ENCODE assay signal across 10 cellular contexts in the genomic region with DNA sequence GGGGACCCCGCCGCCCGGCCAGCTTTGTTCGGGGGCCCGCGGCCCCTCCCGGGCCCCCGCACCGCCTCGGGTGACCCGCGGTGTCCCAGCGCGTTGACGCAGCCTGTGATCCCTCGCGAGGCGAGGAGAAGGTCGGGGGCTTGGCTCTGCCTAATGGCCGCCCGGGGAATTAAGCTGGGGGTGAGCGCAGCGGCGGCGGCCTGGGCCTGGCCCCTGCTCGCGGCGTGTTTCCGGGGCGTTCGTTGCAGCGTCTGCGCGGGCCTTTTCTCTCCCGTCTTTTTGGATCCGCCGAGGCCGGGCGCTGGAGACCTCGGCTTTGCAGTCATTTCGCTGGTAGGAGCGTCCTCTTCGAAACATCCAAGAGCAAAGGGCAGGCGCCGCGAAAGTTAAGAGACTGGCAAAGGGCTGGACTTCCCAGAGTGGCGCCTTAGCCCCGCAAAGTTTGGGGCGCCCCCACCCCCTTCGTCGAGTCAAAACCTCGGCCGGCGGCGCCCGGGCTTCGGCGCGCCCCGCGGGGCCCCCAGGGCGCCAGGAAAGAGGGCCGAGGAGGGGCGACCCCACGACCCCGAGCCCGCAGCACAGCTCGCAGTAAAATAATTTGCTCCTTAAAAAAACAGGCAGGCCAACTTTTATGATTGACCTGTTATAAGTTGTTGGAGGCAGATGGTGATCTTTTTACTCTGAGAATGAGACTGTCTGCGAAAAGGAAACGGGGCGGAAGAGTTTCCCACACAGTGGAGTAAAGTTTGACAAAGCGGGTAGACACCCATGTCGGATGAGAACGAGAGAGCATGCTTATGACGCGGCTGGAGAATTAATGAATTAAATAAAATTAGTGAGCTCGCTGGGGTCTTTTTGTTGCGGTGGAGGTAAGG. TPM values are rescaled to one million over a fixed set of nuclear protein-coding genes. Genes with fewer than 3 reads are reported as not detected.
DNase-seq lines count a peak whose midpoint lies in the region; ATAC-seq and TF ChIP-seq lines count a peak whose summit lies in the region.
"Had no signal": no experiment of that assay in that cellular context is flagged by ENCODE, and none has a peak within 500 bp of the region (broad histone marks: within the 10 kb centered on the region; RNA-seq: fewer than 3 reads in every experiment).

No MANE protein-coding gene starts in this region.

- peaks cover 0 to 4% of the 10 kb centered on the region in 2 donors for H3K9me3 ChIP-seq in esophagus (ENCODE audit: control insufficient read depth in 2 of 2, insufficient read depth in 1 of 2, low read depth in 1 of 2, low read length in 1 of 2)
- peaks cover 2% of the 10 kb centered on the region for H3K9me3 ChIP-seq in osteoblast (ENCODE audit: low read depth, low read length)

- no peak overlapping the region for H3K4me2 ChIP-seq in osteoblast (ENCODE audit: insufficient read depth, low read length)

- no peaks in the 10 kb centered on the region for H3K79me2 ChIP-seq in osteoblast (ENCODE audit: insufficient read depth, low read length)

- H3K36me3 ChIP-seq in esophagus (ENCODE audit: control insufficient read depth in 2 of 2, insufficient read depth in 2 of 2, low read length in 1 of 2): no peaks in the 10 kb centered on the region
- no peaks in the 10 kb centered on the region for H3K36me3 ChIP-seq in osteoblast (ENCODE audit: insufficient read depth, low read length)

- peaks cover 23 to 46% of the 10 kb centered on the region in 2 donors for H3K27me3 ChIP-seq in esophagus (ENCODE audit: control insufficient read depth in 1 of 2, insufficient read depth in 2 of 2, low read length in 2 of 2)
- peaks cover 75% of the 10 kb centered on the region for H3K27me3 ChIP-seq in osteoblast (ENCODE audit: insufficient read depth, low read length)

- H3K27ac ChIP-seq in esophagus (ENCODE audit: low read depth in 2 of 2, low read length in 1 of 2) (no peak overlapping the region), osteoblast (ENCODE audit: low read depth, low read length) (no peak overlapping the region)

- H3K4me1 ChIP-seq in esophagus (ENCODE audit: control insufficient read depth in 2 of 2, insufficient read depth in 2 of 2, low read length in 1 of 2): peaks cover 0 to 8% of the 10 kb centered on the region in 2 donors
- H3K4me1 ChIP-seq in osteoblast (ENCODE audit: insufficient read depth, low read length): no peaks in the 10 kb centered on the region

- 6% methylated on average over 78 of the region's 78 CpGs for WGBS in esophagus, 2 donors

- no peaks in the 10 kb centered on the region for H4K20me1 ChIP-seq in osteoblast (ENCODE audit: insufficient read depth, low read length)

- in situ Hi-C loops in KBM-7 (cut with MboI; ENCODE audit: low pct_unique_long_range_greater_than_20kb, low sequenced_read_pairs): no loop called here

- no peak overlapping the region for H2AFZ ChIP-seq in osteoblast (ENCODE audit: low read length)

- DNase-seq in GM20000 (ENCODE audit: low spot score): peak; percentile 54
- DNase-seq in NCI-H748 (lab: John Stamatoyannopoulos, UW; ENCODE audit: unreplicated experiment): peak; percentile 55
- peak; percentile 86 for DNase-seq in osteoblast (ENCODE audit: insufficient read length, low spot score, missing footprints)
- DNase-seq in kidney glomerular epithelial cell (lab: John Stamatoyannopoulos, UW): no peak
- no peak for DNase-seq in KBM-7
- DNase-seq: Karpas-422; stimulated activated naive CD4-positive, alpha-beta T cell had no signal

- ATAC-seq in GM21528 (IDR thresholded peaks at IDR 0.05; ENCODE audit: low FRiP score, unreplicated experiment): no peak

- TF ChIP-seq CTCF in GM20000 (IDR thresholded peaks at IDR 0.05; ENCODE audit: extremely low read depth, missing control alignments) (no peak), osteoblast (IDR thresholded peaks at IDR 0.05; ENCODE audit: extremely low read depth, low read depth, low read length) (no peak)

- H3K4me3 ChIP-seq in esophagus (ENCODE audit: low read depth in 1 of 2, low read length in 2 of 2): peak overlapping the region; percentile 23 to 51
- H3K4me3 ChIP-seq in osteoblast (ENCODE audit: insufficient read depth, low read length): no peak overlapping the region

RNA-seq across cellular contexts. Expression of gene SALL3, which starts 1.4 kb away (rescaled TPM):
- not detected for polyA plus RNA-seq in esophagus
- not detected in 2 replicates for total RNA-seq in osteoblast
- total RNA-seq: skeletal muscle tissue had no signal

Comparison
In these comparisons a context has a peak if more than half of its experiments do, and no peak if none do; other contexts are left out.
1. DNase-seq: peak in GM20000 (single experiment), NCI-H748 (single experiment) and osteoblast (single experiment); none in kidney glomerular epithelial cell (single experiment) and KBM-7 (single experiment).